Comparison of ENCODE assay signal across 8 cellular contexts in the genomic region with DNA sequence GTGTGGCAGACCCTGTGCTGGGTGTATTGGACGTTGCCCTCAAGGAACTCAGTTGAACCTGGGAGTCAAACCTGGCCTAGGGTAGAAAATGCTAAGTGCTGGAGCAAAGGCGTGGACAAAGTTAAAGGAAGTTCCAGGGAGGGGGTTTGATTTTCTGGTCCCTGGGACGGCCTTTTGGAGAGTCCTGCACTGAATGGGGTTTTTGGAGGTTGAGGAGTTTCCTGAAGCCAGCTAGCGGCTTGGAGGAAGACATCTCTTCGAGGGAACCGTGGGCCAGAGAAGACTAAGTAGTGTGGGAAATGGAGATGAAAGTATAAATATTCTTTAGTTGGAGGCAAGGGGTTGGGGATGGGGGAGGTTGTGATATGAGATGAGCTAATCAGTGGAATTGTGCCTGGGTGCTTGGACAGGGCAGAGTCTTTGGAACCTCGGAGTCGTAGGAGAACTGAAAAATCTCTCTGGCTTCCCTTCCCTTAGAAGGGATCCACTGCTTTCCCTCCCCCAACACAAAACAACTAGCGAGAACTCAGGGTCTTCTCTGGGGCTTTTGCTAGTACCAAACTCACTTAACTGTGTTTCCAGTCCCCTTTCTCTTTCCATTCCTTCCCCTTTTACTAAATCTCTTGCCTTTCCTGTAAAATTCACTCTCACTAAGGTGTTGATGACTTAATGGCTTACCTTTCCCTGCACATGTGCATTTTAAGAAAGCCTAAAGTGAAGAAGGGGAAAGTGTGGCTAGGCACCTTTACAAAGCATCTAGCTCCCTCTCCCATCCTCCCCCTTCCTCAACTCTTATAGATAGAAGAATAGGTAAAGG. TPM values are rescaled to one million over a fixed set of nuclear protein-coding genes. Genes with fewer than 3 reads are reported as not detected.
DNase-seq lines count a peak whose midpoint lies in the region; ATAC-seq and TF ChIP-seq lines count a peak whose summit lies in the region.

No MANE protein-coding gene starts in this region.

- H3K27me3 Mint-ChIP-seq in activated CD4-positive, alpha-beta T cell treated with anti-CD3 and anti-CD28 coated beads, Interleukin-2, amount 10 ng/mL, durations not matched to agents 7 days and 5 days = no peaks in the 10 kb centered on the region

- POLR2A ChIA-PET in activated CD4-positive, alpha-beta T cell treated with anti-CD3 and anti-CD28 coated beads, Interleukin-2, amount 10 ng/mL, durations not matched to agents 7 days and 5 days (lab: Charles Lee) = no interaction called here

- H3K9me3 ChIP-seq in adipocyte (ENCODE audit: control insufficient read depth, low read length) (no peaks in the 10 kb centered on the region), thoracic aorta (no peaks in the 10 kb centered on the region)

- H3K4me3 ChIP-seq in adipocyte (ENCODE audit: low read length) (peak overlapping the region; percentile 97), thoracic aorta (peak overlapping the region; percentile 91)

- DNase-seq in activated CD4-positive, alpha-beta T cell treated with anti-CD3 and anti-CD28 coated beads, Interleukin-2, amount 10 ng/mL, durations not matched to agents 7 days and 5 days = peak; percentile 15
- no peak for DNase-seq in activated CD4-positive, alpha-beta T cell treated with anti-CD3 and anti-CD28 coated beads, Interleukin-2, amount 50 U/mL, for 4 hours
- DNase-seq in adipocyte (ENCODE audit: low read depth) = peak; percentile 43
- DNase-seq in left colon = no peak
- DNase-seq in thoracic aorta (ENCODE audit: low spot score) = no peak
- DNase-seq in NCI-H774 (lab: John Stamatoyannopoulos, UW) = no peak

- peak overlapping the region; percentile 97 to 100 for H3K27ac ChIP-seq in thoracic aorta

- peaks cover 22% of the 10 kb centered on the region for H3K4me1 ChIP-seq in adipocyte (ENCODE audit: control insufficient read depth, insufficient read depth, low read length)
- peaks cover 38 to 69% of the 10 kb centered on the region in 2 donors for H3K4me1 ChIP-seq in thoracic aorta (ENCODE audit: control insufficient read depth in 1 of 2, low read depth in 2 of 2)

- intact Hi-C loops in left colon (cut with DNase I, micrococcal nuclease) = loop anchor here in 1 of 2 donors (10.0 kb wide), 1 partner anchor 410 kb away; a partner anchor contains a TSS

- peak overlapping the region; percentile 81 for H3K4me3 Mint-ChIP-seq in activated CD4-positive, alpha-beta T cell treated with anti-CD3 and anti-CD28 coated beads, Interleukin-2, amount 10 ng/mL, durations not matched to agents 7 days and 5 days

- H3K36me3 ChIP-seq in adipocyte (ENCODE audit: control insufficient read depth, insufficient read depth, low read length, severe bottlenecking) (no peaks in the 10 kb centered on the region), thoracic aorta (no peaks in the 10 kb centered on the region)

- peak overlapping the region; percentile 93 for H3K27ac Mint-ChIP-seq in activated CD4-positive, alpha-beta T cell treated with anti-CD3 and anti-CD28 coated beads, Interleukin-2, amount 10 ng/mL, durations not matched to agents 7 days and 5 days

- no peaks in the 10 kb centered on the region for H3K9me3 Mint-ChIP-seq in activated CD4-positive, alpha-beta T cell treated with anti-CD3 and anti-CD28 coated beads, Interleukin-2, amount 10 ng/mL, durations not matched to agents 7 days and 5 days

- CTCF ChIA-PET in activated CD4-positive, alpha-beta T cell treated with anti-CD3 and anti-CD28 coated beads, Interleukin-2, amount 10 ng/mL, durations not matched to agents 7 days and 5 days (lab: Charles Lee) = interaction anchor here (0.7 to 2.9 kb wide), 11 partner anchors 12 to 977 kb away, joined by 3 to 12 read pairs (median 3); a partner anchor contains a TSS

- no peaks in the 10 kb centered on the region for H3K27me3 ChIP-seq in adipocyte (replicated peaks; ENCODE audit: control insufficient read depth, insufficient read depth, low read length)
- no peaks in the 10 kb centered on the region for H3K27me3 ChIP-seq in thoracic aorta (replicated peaks; ENCODE audit: insufficient read depth)

- peaks cover 69% of the 10 kb centered on the region for H3K4me1 Mint-ChIP-seq in activated CD4-positive, alpha-beta T cell treated with anti-CD3 and anti-CD28 coated beads, Interleukin-2, amount 10 ng/mL, durations not matched to agents 7 days and 5 days

- TF ChIP-seq CTCF in thoracic aorta (IDR thresholded peaks at IDR 0.05) = no peak

- peak; percentile 38 for ATAC-seq in left colon
- ATAC-seq in thoracic aorta (ENCODE audit: insufficient number of reproducible peaks, low FRiP score, low read depth) = no peak
- no peak for ATAC-seq in HG03196 (IDR thresholded peaks at IDR 0.05; ENCODE audit: unreplicated experiment)
- no peak for ATAC-seq in GM21390 (IDR thresholded peaks at IDR 0.05; ENCODE audit: unreplicated experiment)

- peaks cover 22% of the 10 kb centered on the region for H3K36me3 Mint-ChIP-seq in activated CD4-positive, alpha-beta T cell treated with anti-CD3 and anti-CD28 coated beads, Interleukin-2, amount 10 ng/mL, durations not matched to agents 7 days and 5 days (ENCODE audit: low read depth)

- peak overlapping the region; percentile 98 for H3K9ac ChIP-seq in adipocyte (ENCODE audit: low read length)

RNA-seq across cellular contexts. Expression of a gene that starts 1.0 kb away (rescaled TPM):
- 10 to 100 TPM; 63.6 to 70.3 TPM for total RNA-seq in activated CD4-positive, alpha-beta T cell treated with anti-CD3 and anti-CD28 coated beads, Interleukin-2, amount 10 ng/mL, durations not matched to agents 7 days and 5 days
- total RNA-seq in left colon (100 to 1,000 TPM; 228 to 258 TPM), thoracic aorta (1,000 to 10,000 TPM; 1,568 to 1,607 TPM)

Comparison
In these comparisons a context has a peak if more than half of its experiments do, and no peak if none do; other contexts are left out.
1. DNase-seq: peak in activated CD4-positive, alpha-beta T cell treated with anti-CD3 and anti-CD28 coated beads, Interleukin-2, amount 10 ng/mL, durations not matched to agents 7 days and 5 days (single experiment) and adipocyte (single experiment); none in activated CD4-positive, alpha-beta T cell treated with anti-CD3 and anti-CD28 coated beads, Interleukin-2, amount 50 U/mL, for 4 hours (0 of 2), left colon (0 of 2), thoracic aorta (single experiment) and NCI-H774 (single experiment).
2. RNA of a gene that starts 1.0 kb away (total RNA-seq): 1,568 to 1,607 TPM in thoracic aorta; 228 to 258 TPM in left colon and 63.6 to 70.3 TPM in activated CD4-positive, alpha-beta T cell treated with anti-CD3 and anti-CD28 coated beads, Interleukin-2, amount 10 ng/mL, durations not matched to agents 7 days and 5 days; every median in the first group is over 4 times any median in the second.